ENCODE assay signal across 33 cellular contexts in genomic region chr4:53865031-53865430, GRCh38.
"Had no signal": no experiment of that assay in that cellular context is flagged by ENCODE, and none has a peak within 500 bp of the region (broad histone marks: within the 10 kb centered on the region; RNA-seq: fewer than 3 reads in every experiment).

No MANE protein-coding gene starts in this region.

- ATAC-seq: activated CD4-positive, CD25-positive, alpha-beta regulatory T cell treated with anti-CD3 and anti-CD28 coated beads, Interleukin-2, amount 50 U/mL, for 24 hours; activated CD8-positive, alpha-beta memory T cell treated with anti-CD3 and anti-CD28 coated beads, Interleukin-2, amount 10 ng/mL, durations not matched to agents 7 days and 5 days; activated CD8-positive, alpha-beta T cell treated with anti-CD3 and anti-CD28 coated beads, Interleukin-2, amount 10 ng/mL, durations not matched to agents 7 days and 5 days; activated naive CD8-positive, alpha-beta T cell treated with anti-CD3 and anti-CD28 coated beads, Interleukin-2, amount 50 U/mL, for 24 hours; foreskin keratinocyte; gastrocnemius medialis had no signal

- H3K4me2 ChIP-seq: hepatocyte had no signal

- H3K27me3 Mint-ChIP-seq: activated CD4-positive, alpha-beta memory T cell treated with anti-CD3 and anti-CD28 coated beads for 36 hours; dendritic cell treated with granulocyte-macrophage colony-stimulating factor and Interleukin-4, amounts not matched to agents 40 ng/mL and 50 ng/mL, for 4 days had no signal

- DNase-seq: activated CD4-positive, alpha-beta memory T cell treated with anti-CD3 and anti-CD28 coated beads for 36 hours; activated CD4-positive, alpha-beta T cell treated with anti-CD3 and anti-CD28 coated beads for 48 hours; activated CD4-positive, alpha-beta T cell treated with anti-CD3 and anti-CD28 coated beads, Interleukin-2, amount 50 U/mL, for 1 hour; activated CD8-positive, alpha-beta memory T cell treated with anti-CD3 and anti-CD28 coated beads, Interleukin-2, amount 10 ng/mL, durations not matched to agents 7 days and 5 days; activated CD8-positive, alpha-beta memory T cell treated with anti-CD3 and anti-CD28 coated beads, Interleukin-2, amount 50 U/mL, for 4 hours; activated CD8-positive, alpha-beta T cell treated with anti-CD3 and anti-CD28 coated beads, Interleukin-2, amount 10 ng/mL, durations not matched to agents 7 days and 5 days; activated effector memory CD4-positive, alpha-beta T cell treated with anti-CD3 and anti-CD28 coated beads, Interleukin-2, amount 50 U/mL, for 16 hours; activated naive CD4-positive, alpha-beta T cell treated with anti-CD3 and anti-CD28 coated beads for 36 hours; activated naive CD8-positive, alpha-beta T cell treated with anti-CD3 and anti-CD28 coated beads for 36 hours; activated naive CD8-positive, alpha-beta T cell treated with anti-CD3 and anti-CD28 coated beads, Interleukin-2, amount 50 U/mL, for 24 hours; activated T-cell treated with anti-CD3 and anti-CD28 coated beads, Interleukin-2, amount 50 U/mL, for 1 hour; activated T-cell treated with anti-CD3 and anti-CD28 coated beads, Interleukin-2, amount 50 U/mL, for 48 hours; adrenal gland; brain microvascular endothelial cell; caudate nucleus; dorsolateral prefrontal cortex; effector memory CD4-positive, alpha-beta T cell; erythroblast; foreskin keratinocyte; gastrocnemius medialis; glutamatergic neuron; heart right ventricle; T-helper 2 cell had no signal

- H3K36me3 Mint-ChIP-seq: activated CD4-positive, alpha-beta memory T cell treated with anti-CD3 and anti-CD28 coated beads for 36 hours; activated CD8-positive, alpha-beta memory T cell treated with anti-CD3 and anti-CD28 coated beads, Interleukin-2, amount 10 ng/mL, durations not matched to agents 7 days and 5 days; activated naive CD4-positive, alpha-beta T cell treated with anti-CD3 and anti-CD28 coated beads, Interleukin-2, amount 50 U/mL, for 24 hours; activated naive CD8-positive, alpha-beta T cell treated with anti-CD3 and anti-CD28 coated beads for 36 hours had no signal

- H3K4me3 Mint-ChIP-seq: activated CD4-positive, alpha-beta memory T cell treated with anti-CD3 and anti-CD28 coated beads for 36 hours; activated CD8-positive, alpha-beta memory T cell treated with anti-CD3 and anti-CD28 coated beads, Interleukin-2, amount 10 ng/mL, durations not matched to agents 7 days and 5 days; activated CD8-positive, alpha-beta T cell treated with anti-CD3 and anti-CD28 coated beads, Interleukin-2, amount 10 ng/mL, durations not matched to agents 7 days and 5 days; activated naive CD4-positive, alpha-beta T cell treated with anti-CD3 and anti-CD28 coated beads for 36 hours; activated naive CD4-positive, alpha-beta T cell treated with anti-CD3 and anti-CD28 coated beads, Interleukin-2, amount 50 U/mL, for 24 hours; activated naive CD8-positive, alpha-beta T cell treated with anti-CD3 and anti-CD28 coated beads for 36 hours; activated naive CD8-positive, alpha-beta T cell treated with anti-CD3 and anti-CD28 coated beads, Interleukin-2, amount 50 U/mL, for 24 hours; activated T-helper 1 cell treated with anti-CD3 and anti-CD28 coated beads, Interleukin-12 subunit alpha, Interleukin-12 subunit beta, Interleukin-2, Interleukin-4 antibody, amounts not matched to agents 30 ng/mL and 10 ng/mL and 1 ng/mL, durations not matched to agents 14 hours and 24 hours and 36 hours; dendritic cell treated with granulocyte-macrophage colony-stimulating factor and Interleukin-4, amounts not matched to agents 40 ng/mL and 50 ng/mL, for 4 days had no signal

- H3K4me3 ChIP-seq: adrenal gland, ascending aorta, coronary artery, dorsolateral prefrontal cortex, esophagus muscularis mucosa, gastrocnemius medialis, heart right ventricle, hepatocyte had no signal

- H3K4me1 Mint-ChIP-seq: activated CD8-positive, alpha-beta memory T cell treated with anti-CD3 and anti-CD28 coated beads, Interleukin-2, amount 10 ng/mL, durations not matched to agents 7 days and 5 days; activated naive CD4-positive, alpha-beta T cell treated with anti-CD3 and anti-CD28 coated beads, Interleukin-2, amount 50 U/mL, for 24 hours; activated naive CD8-positive, alpha-beta T cell treated with anti-CD3 and anti-CD28 coated beads for 36 hours; activated naive CD8-positive, alpha-beta T cell treated with anti-CD3 and anti-CD28 coated beads, Interleukin-2, amount 50 U/mL, for 24 hours had no signal

- H3K27ac Mint-ChIP-seq: activated CD4-positive, alpha-beta memory T cell treated with anti-CD3 and anti-CD28 coated beads for 36 hours; activated CD8-positive, alpha-beta memory T cell treated with anti-CD3 and anti-CD28 coated beads, Interleukin-2, amount 10 ng/mL, durations not matched to agents 7 days and 5 days; activated CD8-positive, alpha-beta T cell treated with anti-CD3 and anti-CD28 coated beads, Interleukin-2, amount 10 ng/mL, durations not matched to agents 7 days and 5 days; activated naive CD4-positive, alpha-beta T cell treated with anti-CD3 and anti-CD28 coated beads for 36 hours; activated naive CD4-positive, alpha-beta T cell treated with anti-CD3 and anti-CD28 coated beads, Interleukin-2, amount 50 U/mL, for 24 hours; activated naive CD8-positive, alpha-beta T cell treated with anti-CD3 and anti-CD28 coated beads for 36 hours; activated naive CD8-positive, alpha-beta T cell treated with anti-CD3 and anti-CD28 coated beads, Interleukin-2, amount 50 U/mL, for 24 hours; activated T-helper 1 cell treated with anti-CD3 and anti-CD28 coated beads, Interleukin-12 subunit alpha, Interleukin-12 subunit beta, Interleukin-2, Interleukin-4 antibody, amounts not matched to agents 30 ng/mL and 10 ng/mL and 1 ng/mL, durations not matched to agents 14 hours and 24 hours and 36 hours; activated T-helper 2 cell treated with anti-CD3 and anti-CD28 coated beads, Interferon-gamma antibody, Interleukin-2, Interleukin-4, amounts not matched to agents 10 μg/mL and 5 μg/mL and 100 μg/mL, durations not matched to agents 14 hours and 24 hours and 36 hours; dendritic cell treated with granulocyte-macrophage colony-stimulating factor and Interleukin-4, amounts not matched to agents 40 ng/mL and 50 ng/mL, for 4 days had no signal

- H3K4me1 ChIP-seq: ascending aorta, foreskin keratinocyte, gastrocnemius medialis had no signal

- H3K36me3 ChIP-seq: adrenal gland, ascending aorta, brain microvascular endothelial cell, esophagus muscularis mucosa, gastrocnemius medialis, heart right ventricle had no signal

- H3K9me3 ChIP-seq: adrenal gland, ascending aorta, esophagus muscularis mucosa, gastrocnemius medialis had no signal

- H3K9me3 Mint-ChIP-seq: activated CD4-positive, alpha-beta memory T cell treated with anti-CD3 and anti-CD28 coated beads for 36 hours; activated naive CD4-positive, alpha-beta T cell treated with anti-CD3 and anti-CD28 coated beads for 36 hours; activated naive CD4-positive, alpha-beta T cell treated with anti-CD3 and anti-CD28 coated beads, Interleukin-2, amount 50 U/mL, for 24 hours; activated naive CD8-positive, alpha-beta T cell treated with anti-CD3 and anti-CD28 coated beads for 36 hours; activated naive CD8-positive, alpha-beta T cell treated with anti-CD3 and anti-CD28 coated beads, Interleukin-2, amount 50 U/mL, for 24 hours; activated T-helper 1 cell treated with anti-CD3 and anti-CD28 coated beads, Interleukin-12 subunit alpha, Interleukin-12 subunit beta, Interleukin-2, Interleukin-4 antibody, amounts not matched to agents 30 ng/mL and 10 ng/mL and 1 ng/mL, durations not matched to agents 14 hours and 24 hours and 36 hours; activated T-helper 2 cell treated with anti-CD3 and anti-CD28 coated beads, Interferon-gamma antibody, Interleukin-2, Interleukin-4, amounts not matched to agents 10 μg/mL and 5 μg/mL and 100 μg/mL, durations not matched to agents 14 hours and 24 hours and 36 hours; dendritic cell treated with granulocyte-macrophage colony-stimulating factor and Interleukin-4, amounts not matched to agents 40 ng/mL and 50 ng/mL, for 4 days had no signal

- H2AFZ ChIP-seq: hepatocyte had no signal

- H3K27me3 ChIP-seq: adrenal gland, ascending aorta, brain microvascular endothelial cell, esophagus muscularis mucosa, gastrocnemius medialis, heart right ventricle, hepatocyte had no signal

- FAIRE-seq: bronchial epithelial cell had no signal

- H3K27ac ChIP-seq: adrenal gland, ascending aorta, brain microvascular endothelial cell, coronary artery, dorsolateral prefrontal cortex, esophagus muscularis mucosa, foreskin keratinocyte, gastrocnemius medialis had no signal

- H3K79me2 ChIP-seq: hepatocyte had no signal
